1 cellular context compared by ENCODE assay signal in the genomic region with DNA sequence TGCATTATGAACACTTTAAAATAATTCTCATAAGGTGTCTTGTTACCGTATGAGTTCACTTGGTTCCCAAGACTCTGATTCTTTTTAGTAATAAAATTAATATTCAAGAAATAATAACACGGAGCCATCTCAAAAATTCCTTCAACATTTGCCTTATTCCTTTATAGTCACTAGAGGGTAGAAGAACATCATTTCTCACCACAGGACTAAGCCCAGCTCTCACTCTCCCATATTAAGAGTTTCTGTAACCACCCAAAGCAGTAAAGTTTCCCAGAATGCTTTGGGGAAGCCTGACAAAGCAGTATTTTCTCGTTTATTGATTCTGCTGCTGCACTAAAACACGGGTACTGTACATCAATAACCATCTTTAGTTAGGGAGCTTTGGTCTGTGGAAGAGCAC.
TF ChIP-seq lines count a peak whose summit lies in the region.

No MANE protein-coding gene starts in this region.

TF ChIP-seq in IMR-90, 13 proteins besides CTCF, POLR2A, EP300 and RAD21 (continued from another document):
- TF ChIP-seq, protein P1, sequence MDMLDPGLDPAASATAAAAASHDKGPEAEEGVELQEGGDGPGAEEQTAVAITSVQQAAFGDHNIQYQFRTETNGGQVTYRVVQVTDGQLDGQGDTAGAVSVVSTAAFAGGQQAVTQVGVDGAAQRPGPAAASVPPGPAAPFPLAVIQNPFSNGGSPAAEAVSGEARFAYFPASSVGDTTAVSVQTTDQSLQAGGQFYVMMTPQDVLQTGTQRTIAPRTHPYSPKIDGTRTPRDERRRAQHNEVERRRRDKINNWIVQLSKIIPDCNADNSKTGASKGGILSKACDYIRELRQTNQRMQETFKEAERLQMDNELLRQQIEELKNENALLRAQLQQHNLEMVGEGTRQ (IDR thresholded peaks at IDR 0.05; ENCODE audit: low read depth, low read length): no peak
- TF ChIP-seq FOS (IDR thresholded peaks at IDR 0.05; ENCODE audit: low read depth, low read length): no peak
- TF ChIP-seq BHLHE40 (IDR thresholded peaks at IDR 0.05; ENCODE audit: low read depth, low read length): no peak
- no peak for TF ChIP-seq CHD1 (IDR thresholded peaks at IDR 0.05; ENCODE audit: low read depth, low read length)
- TF ChIP-seq RFX5 (IDR thresholded peaks at IDR 0.05; ENCODE audit: low read depth, low read length): no peak
- no peak for TF ChIP-seq SMC3 (IDR thresholded peaks at IDR 0.05; ENCODE audit: low read depth, low read length)
- TF ChIP-seq NFE2L2 (IDR thresholded peaks at IDR 0.05; ENCODE audit: low read depth, low read length): no peak
- no peak for TF ChIP-seq MXI1 (IDR thresholded peaks at IDR 0.05; ENCODE audit: borderline replicate concordance, low read depth, low read length)
- TF ChIP-seq, protein P2, sequence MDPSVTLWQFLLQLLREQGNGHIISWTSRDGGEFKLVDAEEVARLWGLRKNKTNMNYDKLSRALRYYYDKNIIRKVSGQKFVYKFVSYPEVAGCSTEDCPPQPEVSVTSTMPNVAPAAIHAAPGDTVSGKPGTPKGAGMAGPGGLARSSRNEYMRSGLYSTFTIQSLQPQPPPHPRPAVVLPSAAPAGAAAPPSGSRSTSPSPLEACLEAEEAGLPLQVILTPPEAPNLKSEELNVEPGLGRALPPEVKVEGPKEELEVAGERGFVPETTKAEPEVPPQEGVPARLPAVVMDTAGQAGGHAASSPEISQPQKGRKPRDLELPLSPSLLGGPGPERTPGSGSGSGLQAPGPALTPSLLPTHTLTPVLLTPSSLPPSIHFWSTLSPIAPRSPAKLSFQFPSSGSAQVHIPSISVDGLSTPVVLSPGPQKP (IDR thresholded peaks at IDR 0.05; ENCODE audit: borderline replicate concordance, low read depth, low read length): no peak
- no peak for TF ChIP-seq CEBPB (IDR thresholded peaks at IDR 0.05; ENCODE audit: low read depth, low read length)
- TF ChIP-seq MAFK (IDR thresholded peaks at IDR 0.05; ENCODE audit: low read depth, low read length): no peak
- no peak for TF ChIP-seq RCOR1 (IDR thresholded peaks at IDR 0.05; ENCODE audit: insufficient replicate concordance, low read length)
